24 cellular contexts compared by ENCODE assay signal in genomic region chr3:11213810-11214450, GRCh38. TPM values are rescaled to one million over a fixed set of nuclear protein-coding genes. Genes with fewer than 3 reads are reported as not detected.
A peak's percentile ranks its signal among the peaks of the same experiment; 100 is the strongest.
DNase-seq lines count a peak whose midpoint lies in the region; ATAC-seq and TF ChIP-seq lines count a peak whose summit lies in the region.
"Had no signal": no experiment of that assay in that cellular context is flagged by ENCODE, and none has a peak within 500 bp of the region (broad histone marks: within the 10 kb centered on the region; RNA-seq: fewer than 3 reads in every experiment).

No MANE protein-coding gene starts in this region.

- intact Hi-C loops in vagina (cut with DNase I): no loop called here
- intact Hi-C loops in colonic mucosa (cut with DNase I): no loop called here

- ATAC-seq in T-helper 17 cell (no peak), HG03135 (IDR thresholded peaks at IDR 0.05; ENCODE audit: unreplicated experiment) (no peak)
- ATAC-seq in activated T-cell treated with anti-CD3 and anti-CD28 coated beads, Interleukin-2, amount 50 U/mL, for 72 hours (replicated peaks in 1 of 2): no peak
- ATAC-seq: GM23338 had no signal

- no peaks in the 10 kb centered on the region for H3K9me3 Mint-ChIP-seq in activated T-cell treated with anti-CD3 and anti-CD28 coated beads, Interleukin-2, amount 50 U/mL, for 72 hours
- H3K9me3 Mint-ChIP-seq: GM23338 had no signal

- DNase-seq in T-helper 17 cell (no peak), fibroblast of villous mesenchyme (ENCODE audit: low read depth) (peak; percentile 49), vagina (ENCODE audit: extremely low spot score in 2 of 2) (no peak), colonic mucosa (no peak)
- no peak for DNase-seq in activated T-cell treated with anti-CD3 and anti-CD28 coated beads, Interleukin-2, amount 50 U/mL, for 72 hours
- DNase-seq: BE2C, DMS53, EL, GF-D8, HCEC 1CT, MG63, NCI-H1417, NCI-H1694 treated with DMSO at 0.1 percent for 48 hours, NCI-H2081 treated with DMSO at 0.1 percent for 48 hours, NCI-H2171 treated with DMSO at 0.1 percent for 48 hours, NCI-H524 treated with DMSO at 0.1 percent for 48 hours, NCI-H82, Peyer's patch, Right ventricle myocardium superior had no signal

- no peaks in the 10 kb centered on the region for H3K27me3 ChIP-seq in rectal smooth muscle tissue (ENCODE audit: control insufficient read depth, insufficient read depth, low read length)
- H3K27me3 ChIP-seq in vagina: no peaks in the 10 kb centered on the region
- H3K27me3 ChIP-seq in colonic mucosa: no peaks in the 10 kb centered on the region
- H3K27me3 ChIP-seq: BE2C, MG63, Peyer's patch had no signal

- peaks cover 4% of the 10 kb centered on the region for H3K36me3 Mint-ChIP-seq in T-helper 17 cell (ENCODE audit: low read depth)
- H3K36me3 Mint-ChIP-seq in activated T-cell treated with anti-CD3 and anti-CD28 coated beads, Interleukin-2, amount 50 U/mL, for 72 hours (ENCODE audit: insufficient read depth in 2 of 2): no peaks in the 10 kb centered on the region

- no peaks in the 10 kb centered on the region for H3K36me3 ChIP-seq in rectal smooth muscle tissue (ENCODE audit: control insufficient read depth, insufficient read depth, low read length)
- no peaks in the 10 kb centered on the region for H3K36me3 ChIP-seq in vagina
- H3K36me3 ChIP-seq in colonic mucosa: no peaks in the 10 kb centered on the region
- H3K36me3 ChIP-seq: BE2C, Peyer's patch had no signal

- no peak for TF ChIP-seq POLR2A in vagina (IDR thresholded peaks at IDR 0.05)

- H3K4me1 Mint-ChIP-seq in T-helper 17 cell: no peaks in the 10 kb centered on the region
- H3K4me1 Mint-ChIP-seq in activated T-cell treated with anti-CD3 and anti-CD28 coated beads, Interleukin-2, amount 50 U/mL, for 72 hours (ENCODE audit: low read depth): peaks cover 6% of the 10 kb centered on the region

- TF ChIP-seq CTCF in fibroblast of villous mesenchyme (IDR thresholded peaks at IDR 0.05; ENCODE audit: insufficient read depth, low read depth, low read length): no peak
- TF ChIP-seq CTCF in vagina (IDR thresholded peaks at IDR 0.05): no peak
- TF ChIP-seq CTCF in colonic mucosa (IDR thresholded peaks at IDR 0.05): no peak

- H3K27ac ChIP-seq in rectal smooth muscle tissue (ENCODE audit: low read depth, low read length) (peak overlapping the region; percentile 79), vagina (peak overlapping the region; percentile 3), colonic mucosa (no peak overlapping the region)
- H3K27ac ChIP-seq: Peyer's patch, SK-N-MC had no signal

- no peak overlapping the region for H3K4me3 Mint-ChIP-seq in T-helper 17 cell
- H3K4me3 Mint-ChIP-seq in activated T-cell treated with anti-CD3 and anti-CD28 coated beads, Interleukin-2, amount 50 U/mL, for 72 hours: no peak overlapping the region
- H3K4me3 Mint-ChIP-seq: GM23338 had no signal

- H3K9ac ChIP-seq in rectal smooth muscle tissue (ENCODE audit: low read length) (no peak overlapping the region), colonic mucosa (ENCODE audit: low read depth in 2 of 2, low read length in 2 of 2) (no peak overlapping the region)

- peaks cover 65% of the 10 kb centered on the region for H3K27me3 Mint-ChIP-seq in T-helper 17 cell
- peaks cover 31% of the 10 kb centered on the region for H3K27me3 Mint-ChIP-seq in activated T-cell treated with anti-CD3 and anti-CD28 coated beads, Interleukin-2, amount 50 U/mL, for 72 hours (ENCODE audit: low read depth)

- H3K9me3 ChIP-seq in T-helper 17 cell (ENCODE audit: control insufficient read depth, low read length, poor library complexity, severe bottlenecking) (no peaks in the 10 kb centered on the region), vagina (no peaks in the 10 kb centered on the region), colonic mucosa (no peaks in the 10 kb centered on the region)
- H3K9me3 ChIP-seq: BE2C, MG63, Peyer's patch had no signal

- H3K4me3 ChIP-seq in fibroblast of villous mesenchyme (ENCODE audit: low read depth, low read length): no peak overlapping the region
- H3K4me3 ChIP-seq in rectal smooth muscle tissue (ENCODE audit: low read length): no peak overlapping the region
- no peak overlapping the region for H3K4me3 ChIP-seq in vagina
- no peak overlapping the region for H3K4me3 ChIP-seq in colonic mucosa
- H3K4me3 ChIP-seq: GM23338, MG63, Peyer's patch, SK-N-MC had no signal

- H3K4me1 ChIP-seq in rectal smooth muscle tissue (ENCODE audit: control insufficient read depth, insufficient read depth, low read length) (peaks cover 21% of the 10 kb centered on the region), vagina (peaks cover 38% of the 10 kb centered on the region), colonic mucosa (no peaks in the 10 kb centered on the region)
- H3K4me1 ChIP-seq: BE2C, Peyer's patch had no signal

- H3K27ac Mint-ChIP-seq in T-helper 17 cell: peak overlapping the region; percentile 39
- no peak overlapping the region for H3K27ac Mint-ChIP-seq in activated T-cell treated with anti-CD3 and anti-CD28 coated beads, Interleukin-2, amount 50 U/mL, for 72 hours
- H3K27ac Mint-ChIP-seq: GM23338 had no signal

RNA-seq across cellular contexts. Expression of gene ATG7, which starts 58.3 kb away (rescaled TPM):
- 10 to 100 TPM; 34.0 to 36.9 TPM for total RNA-seq in T-helper 17 cell
- total RNA-seq in fibroblast of villous mesenchyme: 95.7 and 131 TPM in 2 replicates
- total RNA-seq in vagina: 55.0 TPM
- 10 to 100 TPM; 31.9 to 32.0 TPM for total RNA-seq in colonic mucosa
- 10 to 100 TPM; 29.7 to 38.2 TPM for total RNA-seq in activated T-cell treated with anti-CD3 and anti-CD28 coated beads, Interleukin-2, amount 50 U/mL, for 72 hours

RNA-seq across cellular contexts. Expression of gene HRH1, which starts 59.6 kb away (rescaled TPM):
- not detected for total RNA-seq in T-helper 17 cell
- 13.2 and 26.8 TPM in 2 replicates for total RNA-seq in fibroblast of villous mesenchyme
- total RNA-seq in vagina: 9.3 TPM
- 10 to 100 TPM in 1 of 2 donors, 1 to 10 TPM in 1; 7.2 to 20.4 TPM for total RNA-seq in colonic mucosa
- total RNA-seq in activated T-cell treated with anti-CD3 and anti-CD28 coated beads, Interleukin-2, amount 50 U/mL, for 72 hours: 1 to 10 TPM; 4.6 TPM
- total RNA-seq: GM23338, OCI-LY7 had no signal
